11 cellular contexts compared by ENCODE assay signal in the genomic region with DNA sequence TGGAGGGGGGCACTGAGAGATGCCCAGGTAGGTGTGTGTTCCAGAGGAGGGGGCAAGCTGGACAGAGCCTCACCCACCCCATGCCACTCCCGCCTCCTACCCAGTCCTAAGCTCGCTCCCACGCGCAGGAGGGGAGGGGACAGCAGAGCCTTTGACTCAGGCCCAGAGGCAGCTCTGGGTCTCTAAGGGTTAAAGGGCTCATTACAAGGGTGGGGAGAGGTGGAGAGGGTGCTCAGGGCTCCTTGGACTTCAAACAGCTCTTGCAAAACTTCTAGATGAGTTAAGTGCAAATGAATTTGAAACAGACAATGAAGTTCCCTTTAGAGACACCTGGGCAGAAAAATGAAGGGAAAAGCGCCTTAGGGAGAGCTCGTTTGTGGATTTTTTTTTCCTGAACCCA.
DNase-seq lines count a peak whose midpoint lies in the region; ATAC-seq and TF ChIP-seq lines count a peak whose summit lies in the region.
"Had no signal": no experiment of that assay in that cellular context is flagged by ENCODE, and none has a peak within 500 bp of the region (broad histone marks: within the 10 kb centered on the region; RNA-seq: fewer than 3 reads in every experiment).

No MANE protein-coding gene starts in this region.

- H3K27ac ChIP-seq in prostate gland (peak overlapping the region; percentile 30 to 50), brain microvascular endothelial cell (no peak overlapping the region)

- no peak overlapping the region for H3K4me3 ChIP-seq in H7 (ENCODE audit: insufficient read depth, low read depth, low read length)
- H3K4me3 ChIP-seq in NT2/D1 (ENCODE audit: insufficient read length, low read depth): peak overlapping the region; percentile 35
- H3K4me3 ChIP-seq in fibroblast of mammary gland (ENCODE audit: control insufficient read depth, low read depth, low read length): no peak overlapping the region
- no peak overlapping the region for H3K4me3 ChIP-seq in prostate gland
- H3K4me3 ChIP-seq in brain microvascular endothelial cell (ENCODE audit: low read depth, low read length): no peak overlapping the region

- H3K36me3 ChIP-seq in H7 (replicated peaks; ENCODE audit: control insufficient read depth, insufficient read depth, low read length) (no peaks in the 10 kb centered on the region), NT2/D1 (ENCODE audit: insufficient read depth, insufficient read length, low read length) (no peaks in the 10 kb centered on the region), prostate gland (no peaks in the 10 kb centered on the region), brain microvascular endothelial cell (replicated peaks) (no peaks in the 10 kb centered on the region)

- ATAC-seq in HG02798 (IDR thresholded peaks at IDR 0.05; ENCODE audit: poor library complexity, unreplicated experiment): no peak

- DNase-seq in H7 (peak; percentile 74), NT2/D1 (ENCODE audit: low read depth, low spot score) (no peak), fibroblast of mammary gland (ENCODE audit: low read depth) (peak; percentile 32), prostate gland (ENCODE audit: low spot score) (no peak), GM10266 (ENCODE audit: extremely low spot score) (no peak), brain microvascular endothelial cell (no peak)
- no peak for DNase-seq in stimulated activated CD4-positive, alpha-beta T cell treated with anti-CD3 and anti-CD28 coated beads, Interleukin-4, amount 100 ng/mL, for 24 hours
- DNase-seq: activated CD4-positive, alpha-beta T cell treated with anti-CD3 and anti-CD28 coated beads, Interleukin-2, amount 50 U/mL, for 1 hour; naive B cell; stimulated activated naive CD4-positive, alpha-beta T cell treated with Interleukin-2 at 50 U/mL for 16 hours had no signal

- H3K27me3 ChIP-seq in H7 (ENCODE audit: control insufficient read depth, insufficient read depth, low read length) (peaks cover 4% of the 10 kb centered on the region), NT2/D1 (ENCODE audit: insufficient read depth, insufficient read length) (no peaks in the 10 kb centered on the region), prostate gland (replicated peaks; ENCODE audit: insufficient read depth) (no peaks in the 10 kb centered on the region), brain microvascular endothelial cell (replicated peaks) (peaks cover 2% of the 10 kb centered on the region)

- in situ Hi-C loops in brain microvascular endothelial cell (cut with HindIII; ENCODE audit: low pct_ligation_motif_present, low sequenced_read_pairs): no loop called here

- no peaks in the 10 kb centered on the region for H3K9me3 ChIP-seq in NT2/D1 (ENCODE audit: insufficient read depth, low read length)
- no peaks in the 10 kb centered on the region for H3K9me3 ChIP-seq in prostate gland

- no peak for TF ChIP-seq CTCF in fibroblast of mammary gland (conservative IDR thresholded peaks at IDR 0.05; ENCODE audit: control insufficient read depth, insufficient read depth, low read depth, low read length)
- no peak for TF ChIP-seq CTCF in prostate gland (IDR thresholded peaks at IDR 0.05)
- TF ChIP-seq CTCF in GM10266 (IDR thresholded peaks at IDR 0.05; ENCODE audit: control insufficient read depth, insufficient read depth, low read depth, missing control alignments): no peak
- no peak for TF ChIP-seq CTCF in brain microvascular endothelial cell (IDR thresholded peaks at IDR 0.05; ENCODE audit: low read depth, low read length, missing control alignments)

- intact Hi-C loops in prostate gland (cut with DNase I): no loop called here

- no peak for TF ChIP-seq POLR2A in prostate gland (IDR thresholded peaks at IDR 0.05)

- H3K4me1 ChIP-seq in NT2/D1 (ENCODE audit: insufficient read depth, insufficient read length) (peaks cover 19% of the 10 kb centered on the region), prostate gland (replicated peaks) (peaks cover 11% of the 10 kb centered on the region)

- 28% methylated on average over 6 of the region's 6 CpGs for WGBS in prostate gland

- peak overlapping the region; percentile 72 for H3K9ac ChIP-seq in NT2/D1 (ENCODE audit: insufficient read length, low read depth)

Comparison
In these comparisons a context has a peak if more than half of its experiments do, and no peak if none do; other contexts are left out.
1. DNase-seq: peak in H7 (single experiment) and fibroblast of mammary gland (single experiment); none in NT2/D1 (single experiment), prostate gland (single experiment), stimulated activated CD4-positive, alpha-beta T cell treated with anti-CD3 and anti-CD28 coated beads, Interleukin-4, amount 100 ng/mL, for 24 hours (single experiment), GM10266 (single experiment) and brain microvascular endothelial cell (single experiment).